Comparison of ENCODE assay signal across 1 cellular context in genomic region chr1:2253036-2253796, GRCh38.
TF ChIP-seq lines count a peak whose summit lies in the region.

No MANE protein-coding gene starts in this region.

TF ChIP-seq in H1, 55 proteins besides CTCF, POLR2A, EP300 and RAD21:
- TF ChIP-seq SRF (IDR thresholded peaks at IDR 0.05; ENCODE audit: low read depth, low read length) (no peak), MAFK (IDR thresholded peaks at IDR 0.05; ENCODE audit: low read depth, low read length) (no peak), POLR2AphosphoS5 (IDR thresholded peaks at IDR 0.05; ENCODE audit: low read depth, low read length) (no peak), GTF2F1 (IDR thresholded peaks at IDR 0.05; ENCODE audit: borderline replicate concordance, low read depth, low read length) (no peak), SIN3A (conservative IDR thresholded peaks at IDR 0.05 in 1 of 2, IDR thresholded peaks at IDR 0.05 in 1 of 2; ENCODE audit: low read depth in 1 of 2, low read length in 2 of 2) (no peak), SP1 (IDR thresholded peaks at IDR 0.05; ENCODE audit: low read depth, low read length) (no peak)
- TF ChIP-seq, protein P1, sequence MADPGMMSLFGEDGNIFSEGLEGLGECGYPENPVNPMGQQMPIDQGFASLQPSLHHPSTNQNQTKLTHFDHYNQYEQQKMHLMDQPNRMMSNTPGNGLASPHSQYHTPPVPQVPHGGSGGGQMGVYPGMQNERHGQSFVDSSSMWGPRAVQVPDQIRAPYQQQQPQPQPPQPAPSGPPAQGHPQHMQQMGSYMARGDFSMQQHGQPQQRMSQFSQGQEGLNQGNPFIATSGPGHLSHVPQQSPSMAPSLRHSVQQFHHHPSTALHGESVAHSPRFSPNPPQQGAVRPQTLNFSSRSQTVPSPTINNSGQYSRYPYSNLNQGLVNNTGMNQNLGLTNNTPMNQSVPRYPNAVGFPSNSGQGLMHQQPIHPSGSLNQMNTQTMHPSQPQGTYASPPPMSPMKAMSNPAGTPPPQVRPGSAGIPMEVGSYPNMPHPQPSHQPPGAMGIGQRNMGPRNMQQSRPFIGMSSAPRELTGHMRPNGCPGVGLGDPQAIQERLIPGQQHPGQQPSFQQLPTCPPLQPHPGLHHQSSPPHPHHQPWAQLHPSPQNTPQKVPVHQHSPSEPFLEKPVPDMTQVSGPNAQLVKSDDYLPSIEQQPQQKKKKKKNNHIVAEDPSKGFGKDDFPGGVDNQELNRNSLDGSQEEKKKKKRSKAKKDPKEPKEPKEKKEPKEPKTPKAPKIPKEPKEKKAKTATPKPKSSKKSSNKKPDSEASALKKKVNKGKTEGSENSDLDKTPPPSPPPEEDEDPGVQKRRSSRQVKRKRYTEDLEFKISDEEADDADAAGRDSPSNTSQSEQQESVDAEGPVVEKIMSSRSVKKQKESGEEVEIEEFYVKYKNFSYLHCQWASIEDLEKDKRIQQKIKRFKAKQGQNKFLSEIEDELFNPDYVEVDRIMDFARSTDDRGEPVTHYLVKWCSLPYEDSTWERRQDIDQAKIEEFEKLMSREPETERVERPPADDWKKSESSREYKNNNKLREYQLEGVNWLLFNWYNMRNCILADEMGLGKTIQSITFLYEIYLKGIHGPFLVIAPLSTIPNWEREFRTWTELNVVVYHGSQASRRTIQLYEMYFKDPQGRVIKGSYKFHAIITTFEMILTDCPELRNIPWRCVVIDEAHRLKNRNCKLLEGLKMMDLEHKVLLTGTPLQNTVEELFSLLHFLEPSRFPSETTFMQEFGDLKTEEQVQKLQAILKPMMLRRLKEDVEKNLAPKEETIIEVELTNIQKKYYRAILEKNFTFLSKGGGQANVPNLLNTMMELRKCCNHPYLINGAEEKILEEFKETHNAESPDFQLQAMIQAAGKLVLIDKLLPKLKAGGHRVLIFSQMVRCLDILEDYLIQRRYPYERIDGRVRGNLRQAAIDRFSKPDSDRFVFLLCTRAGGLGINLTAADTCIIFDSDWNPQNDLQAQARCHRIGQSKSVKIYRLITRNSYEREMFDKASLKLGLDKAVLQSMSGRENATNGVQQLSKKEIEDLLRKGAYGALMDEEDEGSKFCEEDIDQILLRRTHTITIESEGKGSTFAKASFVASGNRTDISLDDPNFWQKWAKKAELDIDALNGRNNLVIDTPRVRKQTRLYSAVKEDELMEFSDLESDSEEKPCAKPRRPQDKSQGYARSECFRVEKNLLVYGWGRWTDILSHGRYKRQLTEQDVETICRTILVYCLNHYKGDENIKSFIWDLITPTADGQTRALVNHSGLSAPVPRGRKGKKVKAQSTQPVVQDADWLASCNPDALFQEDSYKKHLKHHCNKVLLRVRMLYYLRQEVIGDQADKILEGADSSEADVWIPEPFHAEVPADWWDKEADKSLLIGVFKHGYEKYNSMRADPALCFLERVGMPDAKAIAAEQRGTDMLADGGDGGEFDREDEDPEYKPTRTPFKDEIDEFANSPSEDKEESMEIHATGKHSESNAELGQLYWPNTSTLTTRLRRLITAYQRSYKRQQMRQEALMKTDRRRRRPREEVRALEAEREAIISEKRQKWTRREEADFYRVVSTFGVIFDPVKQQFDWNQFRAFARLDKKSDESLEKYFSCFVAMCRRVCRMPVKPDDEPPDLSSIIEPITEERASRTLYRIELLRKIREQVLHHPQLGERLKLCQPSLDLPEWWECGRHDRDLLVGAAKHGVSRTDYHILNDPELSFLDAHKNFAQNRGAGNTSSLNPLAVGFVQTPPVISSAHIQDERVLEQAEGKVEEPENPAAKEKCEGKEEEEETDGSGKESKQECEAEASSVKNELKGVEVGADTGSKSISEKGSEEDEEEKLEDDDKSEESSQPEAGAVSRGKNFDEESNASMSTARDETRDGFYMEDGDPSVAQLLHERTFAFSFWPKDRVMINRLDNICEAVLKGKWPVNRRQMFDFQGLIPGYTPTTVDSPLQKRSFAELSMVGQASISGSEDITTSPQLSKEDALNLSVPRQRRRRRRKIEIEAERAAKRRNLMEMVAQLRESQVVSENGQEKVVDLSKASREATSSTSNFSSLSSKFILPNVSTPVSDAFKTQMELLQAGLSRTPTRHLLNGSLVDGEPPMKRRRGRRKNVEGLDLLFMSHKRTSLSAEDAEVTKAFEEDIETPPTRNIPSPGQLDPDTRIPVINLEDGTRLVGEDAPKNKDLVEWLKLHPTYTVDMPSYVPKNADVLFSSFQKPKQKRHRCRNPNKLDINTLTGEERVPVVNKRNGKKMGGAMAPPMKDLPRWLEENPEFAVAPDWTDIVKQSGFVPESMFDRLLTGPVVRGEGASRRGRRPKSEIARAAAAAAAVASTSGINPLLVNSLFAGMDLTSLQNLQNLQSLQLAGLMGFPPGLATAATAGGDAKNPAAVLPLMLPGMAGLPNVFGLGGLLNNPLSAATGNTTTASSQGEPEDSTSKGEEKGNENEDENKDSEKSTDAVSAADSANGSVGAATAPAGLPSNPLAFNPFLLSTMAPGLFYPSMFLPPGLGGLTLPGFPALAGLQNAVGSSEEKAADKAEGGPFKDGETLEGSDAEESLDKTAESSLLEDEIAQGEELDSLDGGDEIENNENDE (IDR thresholded peaks at IDR 0.05; ENCODE audit: insufficient replicate concordance, low read length) = no peak
- TF ChIP-seq, protein P2, sequence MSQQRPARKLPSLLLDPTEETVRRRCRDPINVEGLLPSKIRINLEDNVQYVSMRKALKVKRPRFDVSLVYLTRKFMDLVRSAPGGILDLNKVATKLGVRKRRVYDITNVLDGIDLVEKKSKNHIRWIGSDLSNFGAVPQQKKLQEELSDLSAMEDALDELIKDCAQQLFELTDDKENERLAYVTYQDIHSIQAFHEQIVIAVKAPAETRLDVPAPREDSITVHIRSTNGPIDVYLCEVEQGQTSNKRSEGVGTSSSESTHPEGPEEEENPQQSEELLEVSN (IDR thresholded peaks at IDR 0.05) = no peak
